In genomic region chr11:124669193-124669592, GRCh38 we compare ENCODE assay signal across 8 cellular contexts. TPM values are rescaled to one million over a fixed set of nuclear protein-coding genes. Genes with fewer than 3 reads are reported as not detected.
DNase-seq lines count a peak whose midpoint lies in the region; ATAC-seq, FAIRE-seq and TF ChIP-seq lines count a peak whose summit lies in the region.

No MANE protein-coding gene starts in this region.

- H3K9me2 ChIP-seq in PC-9 (ENCODE audit: insufficient read depth), result no peaks in the 10 kb centered on the region

- H3K9me3 ChIP-seq in PC-9 (ENCODE audit: insufficient read depth, low read depth) (no peaks in the 10 kb centered on the region), adipocyte (ENCODE audit: control insufficient read depth, low read length) (no peaks in the 10 kb centered on the region)

- H3K27ac ChIP-seq in PC-9, result no peak overlapping the region

- no peak overlapping the region for H3K9ac ChIP-seq in adipocyte (ENCODE audit: low read length)

- H3K36me3 ChIP-seq in BJ (ENCODE audit: control insufficient read depth, insufficient read depth, low read length) (no peaks in the 10 kb centered on the region), PC-9 (ENCODE audit: low read depth) (no peaks in the 10 kb centered on the region), adipocyte (ENCODE audit: control insufficient read depth, insufficient read depth, low read length, severe bottlenecking) (peaks cover 6% of the 10 kb centered on the region)

- intact Hi-C loops in PC-9 (cut with micrococcal nuclease; ENCODE audit: unreplicated experiment), result loop anchor here (1.0 to 2.0 kb wide), 4 partner anchors 78 to 168 kb away; no protein-coding TSS in a partner anchor

- no peaks in the 10 kb centered on the region for H3K9me3 Mint-ChIP-seq in stimulated activated effector memory CD8-positive, alpha-beta T cell treated with anti-CD3 and anti-CD28 coated beads, Interleukin-12 subunit alpha, Interleukin-12 subunit beta, amount 100 ng/mL, for 72 hours

- no peaks in the 10 kb centered on the region for H4K20me1 ChIP-seq in PC-9 (ENCODE audit: insufficient read depth)

- CTCF ChIA-PET in BJ (lab: Yijun Ruan, JAX) (interaction anchor here (0.6 to 6.5 kb wide), 32 partner anchors 9 to 201 kb away, joined by 3 to 78 read pairs (median 4); partner anchors contain the start of genes ESAM, MSANTD2 and ROBO3), PC-9 (lab: Charles Lee) (interaction anchor here (0.7 to 2.2 kb wide), 5 partner anchors 27 to 167 kb away, joined by 4 to 12 read pairs (median 10); no protein-coding TSS in a partner anchor)

- TF ChIP-seq CTCF in BJ (IDR thresholded peaks at IDR 0.05; ENCODE audit: insufficient read depth, low read depth, low read length), result peak; percentile 75
- peak; percentile 76 for TF ChIP-seq CTCF in PC-9 (conservative IDR thresholded peaks at IDR 0.05)

- H3F3A ChIP-seq in PC-9 (ENCODE audit: insufficient read depth, low read depth), result no peaks in the 10 kb centered on the region

- H3K27me3 ChIP-seq in BJ (ENCODE audit: control insufficient read depth, insufficient read depth, low read length) (no peaks in the 10 kb centered on the region; the same call in 1 of the 2 replicates), PC-9 (ENCODE audit: insufficient read depth, low read depth) (no peaks in the 10 kb centered on the region), adipocyte (replicated peaks; ENCODE audit: control insufficient read depth, insufficient read depth, low read length) (no peaks in the 10 kb centered on the region)

- no peak overlapping the region for H2AFZ ChIP-seq in PC-9

- H3K79me2 ChIP-seq in PC-9 (ENCODE audit: low read depth), result peaks cover 12% of the 10 kb centered on the region

- no peak overlapping the region for H3K27ac Mint-ChIP-seq in stimulated activated effector memory CD8-positive, alpha-beta T cell treated with anti-CD3 and anti-CD28 coated beads, Interleukin-12 subunit alpha, Interleukin-12 subunit beta, amount 100 ng/mL, for 72 hours

- no peak for FAIRE-seq in HTR-8/SVneo (lab: Jason Lieb, UNC)

- H3K4me3 ChIP-seq in BJ (ENCODE audit: low read depth, low read length) (no peak overlapping the region), PC-9 (no peak overlapping the region), adipocyte (ENCODE audit: low read length) (no peak overlapping the region)

- POLR2A ChIA-PET in BJ (lab: Charles Lee), result no interaction called here
- POLR2A ChIA-PET in PC-9 (lab: Charles Lee; ENCODE audit: unreplicated experiment), result no interaction called here

- ATAC-seq in GM18498 (IDR thresholded peaks at IDR 0.05; ENCODE audit: unreplicated experiment), result peak; percentile 32
- ATAC-seq in stimulated activated effector memory CD8-positive, alpha-beta T cell treated with anti-CD3 and anti-CD28 coated beads, Interleukin-12 subunit alpha, Interleukin-12 subunit beta, amount 100 ng/mL, for 72 hours, result no peak

- peaks cover 7% of the 10 kb centered on the region for H3K4me1 ChIP-seq in PC-9 (replicated peaks; ENCODE audit: insufficient read depth)
- H3K4me1 ChIP-seq in adipocyte (ENCODE audit: control insufficient read depth, insufficient read depth, low read length), result peaks cover 9% of the 10 kb centered on the region

- H3K4me2 ChIP-seq in PC-9, result no peak overlapping the region

- DNase-seq in BJ (ENCODE audit: low read depth), result no peak
- DNase-seq in HTR-8/SVneo (ENCODE audit: insufficient read length, low spot score), result peak; percentile 46
- peak in 1 of 2 experiments; percentile 40 for DNase-seq in PC-9
- DNase-seq in adipocyte (ENCODE audit: low read depth), result peak; percentile 71
- DNase-seq in iPS-NIHi7 (ENCODE audit: extremely low spot score), result peak; percentile 73
- peak; percentile 28 to 67 for DNase-seq in stimulated activated effector memory CD8-positive, alpha-beta T cell treated with anti-CD3 and anti-CD28 coated beads, Interleukin-12 subunit alpha, Interleukin-12 subunit beta, amount 100 ng/mL, for 72 hours (ENCODE audit: low spot score in 2 of 2)
- no peak for DNase-seq in NCI-H128 (lab: John Stamatoyannopoulos, UW; ENCODE audit: unreplicated experiment)

- H3K36me3 Mint-ChIP-seq in stimulated activated effector memory CD8-positive, alpha-beta T cell treated with anti-CD3 and anti-CD28 coated beads, Interleukin-12 subunit alpha, Interleukin-12 subunit beta, amount 100 ng/mL, for 72 hours, result peaks cover 9% of the 10 kb centered on the region

- no peak overlapping the region for H3K4me3 Mint-ChIP-seq in stimulated activated effector memory CD8-positive, alpha-beta T cell treated with anti-CD3 and anti-CD28 coated beads, Interleukin-12 subunit alpha, Interleukin-12 subunit beta, amount 100 ng/mL, for 72 hours

- BruUV-seq in PC-9 (replicated peaks; lab: Mats Ljungman, UMichigan), result no TSS peak

- peaks cover 14% of the 10 kb centered on the region for H3K4me1 Mint-ChIP-seq in stimulated activated effector memory CD8-positive, alpha-beta T cell treated with anti-CD3 and anti-CD28 coated beads, Interleukin-12 subunit alpha, Interleukin-12 subunit beta, amount 100 ng/mL, for 72 hours

RNA-seq across cellular contexts. Expression of gene SIAE, which starts 4.3 kb away (rescaled TPM):
- polyA plus RNA-seq in BJ (2011; rRNA removed), result 42.1 and 43.8 TPM in 2 replicates
- polyA minus RNA-seq in BJ (2011; rRNA and poly(A)+ RNA removed), result 2.4 and 4.5 TPM in 2 replicates
- total RNA-seq in PC-9 (2021), result 29.2 and 37.9 TPM in 2 replicates

RNA-seq across cellular contexts. Expression of gene SPA17, which starts 4.5 kb away (rescaled TPM):
- 2.9 and 12.1 TPM in 2 replicates for polyA plus RNA-seq in BJ (2011; rRNA removed)
- polyA minus RNA-seq in BJ (2011; rRNA and poly(A)+ RNA removed), result 2.6 and 4.5 TPM in 2 replicates
- 6.1 and 15.7 TPM in 2 replicates for total RNA-seq in PC-9 (2021)

RNA-seq across cellular contexts. Expression of gene TBRG1, which starts 46.5 kb away (rescaled TPM):
- 40.8 and 42.5 TPM in 2 replicates for polyA plus RNA-seq in BJ (2011; rRNA removed)
- 11.5 and 14.4 TPM in 2 replicates for polyA minus RNA-seq in BJ (2011; rRNA and poly(A)+ RNA removed)
- total RNA-seq in PC-9 (2021), result 22.3 and 24.3 TPM in 2 replicates

RNA-seq across cellular contexts. Expression of gene PANX3, which starts 58.0 kb away (rescaled TPM):
- polyA plus RNA-seq in BJ (2011; rRNA removed), result not detected in 2 replicates
- not detected in 2 replicates for polyA minus RNA-seq in BJ (2011; rRNA and poly(A)+ RNA removed)
- total RNA-seq in PC-9 (2021), result not detected in 2 replicates

Comparison
In these comparisons a context has a peak if more than half of its experiments do, and no peak if none do; other contexts are left out.
1. DNase-seq: peak in HTR-8/SVneo (single experiment), adipocyte (single experiment), iPS-NIHi7 (single experiment) and stimulated activated effector memory CD8-positive, alpha-beta T cell treated with anti-CD3 and anti-CD28 coated beads, Interleukin-12 subunit alpha, Interleukin-12 subunit beta, amount 100 ng/mL, for 72 hours (2 of 2); none in BJ (single experiment) and NCI-H128 (single experiment).